Comparison of ENCODE assay signal across 12 cellular contexts in the genomic region with DNA sequence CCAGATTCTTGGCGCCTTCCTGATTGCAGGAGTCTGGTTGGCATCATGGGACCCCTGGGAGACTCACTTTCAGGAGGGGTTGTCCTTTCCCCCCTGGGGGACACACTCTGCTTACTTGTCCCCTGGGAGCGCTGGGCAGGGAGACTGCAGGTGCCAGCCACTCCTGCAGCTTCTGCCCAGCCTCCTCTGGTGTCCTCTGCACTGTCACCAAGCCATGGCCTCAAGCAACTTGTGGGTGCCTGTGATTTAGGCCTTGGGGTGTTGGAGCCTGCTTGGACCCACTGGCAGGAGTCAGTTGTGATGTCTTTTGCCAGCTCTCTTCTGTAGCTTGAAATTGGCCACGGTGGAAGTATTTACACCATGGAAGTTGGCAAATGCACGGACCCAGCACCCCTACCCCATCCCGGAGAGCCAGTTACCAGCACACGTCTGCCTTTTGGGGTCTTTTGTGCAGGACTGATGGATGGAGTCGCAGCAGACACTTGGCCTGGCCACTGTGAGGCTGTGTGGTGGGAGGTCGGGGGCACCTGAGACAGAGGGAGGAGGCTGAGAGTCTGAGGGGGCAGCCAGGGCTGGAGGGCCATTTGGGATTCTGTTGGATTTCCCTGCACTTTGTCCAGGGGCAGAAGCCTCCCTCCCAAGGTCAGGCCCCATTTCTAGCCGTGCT.
"Had no signal": no experiment of that assay in that cellular context is flagged by ENCODE, and none has a peak within 500 bp of the region (broad histone marks: within the 10 kb centered on the region; RNA-seq: fewer than 3 reads in every experiment).

No MANE protein-coding gene starts in this region.

- DNase-seq: activated CD4-positive, alpha-beta T cell treated with anti-CD3 and anti-CD28 coated beads for 1 hour; activated CD4-positive, alpha-beta T cell treated with anti-CD3 and anti-CD28 coated beads, Interleukin-2, amount 50 U/mL, for 48 hours; activated CD8-positive, alpha-beta memory T cell treated with anti-CD3 and anti-CD28 coated beads, Interleukin-2, amount 10 ng/mL, durations not matched to agents 7 days and 5 days; activated gamma-delta T cell; immature natural killer cell; left colon; SW 1271 had no signal

- H3K27ac Mint-ChIP-seq: activated CD8-positive, alpha-beta memory T cell treated with anti-CD3 and anti-CD28 coated beads, Interleukin-2, amount 10 ng/mL, durations not matched to agents 7 days and 5 days; activated naive CD8-positive, alpha-beta T cell; endodermal cell; immature natural killer cell; nephron; stimulated activated effector memory CD8-positive, alpha-beta T cell treated with anti-CD3 and anti-CD28 coated beads, Interleukin-12 subunit alpha, Interleukin-12 subunit beta, amount 100 ng/mL, for 72 hours had no signal

- ATAC-seq: activated CD8-positive, alpha-beta memory T cell treated with anti-CD3 and anti-CD28 coated beads, Interleukin-2, amount 10 ng/mL, durations not matched to agents 7 days and 5 days had no signal

- H3K36me3 Mint-ChIP-seq: activated CD8-positive, alpha-beta memory T cell treated with anti-CD3 and anti-CD28 coated beads, Interleukin-2, amount 10 ng/mL, durations not matched to agents 7 days and 5 days; stimulated activated effector memory CD8-positive, alpha-beta T cell treated with anti-CD3 and anti-CD28 coated beads, Interleukin-12 subunit alpha, Interleukin-12 subunit beta, amount 100 ng/mL, for 72 hours had no signal

- H3K27me3 Mint-ChIP-seq: activated naive CD8-positive, alpha-beta T cell had no signal

- H3K27me3 ChIP-seq: breast epithelium had no signal

- H3K36me3 ChIP-seq: breast epithelium had no signal

- H3K4me1 Mint-ChIP-seq: activated CD8-positive, alpha-beta memory T cell treated with anti-CD3 and anti-CD28 coated beads, Interleukin-2, amount 10 ng/mL, durations not matched to agents 7 days and 5 days; immature natural killer cell had no signal

- H3K9me3 Mint-ChIP-seq: endodermal cell had no signal

- H3K4me3 ChIP-seq: breast epithelium had no signal

- H3K4me3 Mint-ChIP-seq: activated CD8-positive, alpha-beta memory T cell treated with anti-CD3 and anti-CD28 coated beads, Interleukin-2, amount 10 ng/mL, durations not matched to agents 7 days and 5 days; activated naive CD8-positive, alpha-beta T cell; endodermal cell; immature natural killer cell; nephron; stimulated activated effector memory CD8-positive, alpha-beta T cell treated with anti-CD3 and anti-CD28 coated beads, Interleukin-12 subunit alpha, Interleukin-12 subunit beta, amount 100 ng/mL, for 72 hours had no signal

- H3K27ac ChIP-seq: breast epithelium had no signal

- H3K4me1 ChIP-seq: breast epithelium had no signal

- H3K9me3 ChIP-seq: breast epithelium had no signal
